12 cellular contexts compared by ENCODE assay signal in genomic region chr13:45501175-45501526, GRCh38. TPM values are rescaled to one million over a fixed set of nuclear protein-coding genes. Genes with fewer than 3 reads are reported as not detected.
DNase-seq lines count a peak whose midpoint lies in the region; FAIRE-seq and TF ChIP-seq lines count a peak whose summit lies in the region.
"Had no signal": no experiment of that assay in that cellular context is flagged by ENCODE, and none has a peak within 500 bp of the region (broad histone marks: within the 10 kb centered on the region; RNA-seq: fewer than 3 reads in every experiment).

No MANE protein-coding gene starts in this region.

- peaks cover 3% of the 10 kb centered on the region for H3K9me3 Mint-ChIP-seq in astrocyte (ENCODE audit: unreplicated experiment)

- TF ChIP-seq CTCF in AG10803 (conservative IDR thresholded peaks at IDR 0.05; ENCODE audit: low read length) (0 out of 2 replicates have a peak, but pooled peaks have one; percentile 0), HEK293 (tag by site-specific recombination; IDR thresholded peaks at IDR 0.05) (no peak), astrocyte (IDR thresholded peaks at IDR 0.05; ENCODE audit: insufficient read depth, low read depth, low read length) (no peak)

- no peak overlapping the region for H3K4me3 ChIP-seq in AG10803 (ENCODE audit: low read length)
- no peak overlapping the region for H3K4me3 ChIP-seq in HEK293 (ENCODE audit: low read depth, low read length)
- peak overlapping the region; percentile 2 for H3K4me3 ChIP-seq in astrocyte (ENCODE audit: insufficient read depth, low read depth, low read length)
- H3K4me3 ChIP-seq in mesenchymal stem cell (ENCODE audit: insufficient read depth in 1 of 2, low read depth in 1 of 2, low read length in 2 of 2): no peak overlapping the region

- H2BK12ac ChIP-seq in mesenchymal stem cell (ENCODE audit: low read length in 2 of 2): no peak overlapping the region

- H3K9ac ChIP-seq in astrocyte (ENCODE audit: low read length): peak overlapping the region; percentile 20
- H3K9ac ChIP-seq in mesenchymal stem cell (ENCODE audit: low read length): no peak overlapping the region
- H3K9ac ChIP-seq: parathyroid adenoma had no signal

- H3K4me1 Mint-ChIP-seq in astrocyte (ENCODE audit: low read depth, unreplicated experiment): peaks cover 10% of the 10 kb centered on the region

- H3K18ac ChIP-seq in mesenchymal stem cell (ENCODE audit: low read depth in 1 of 2, low read length in 2 of 2): no peak overlapping the region

- H3K4me2 ChIP-seq in astrocyte (ENCODE audit: low read length) (peak overlapping the region; percentile 71), mesenchymal stem cell (ENCODE audit: low read length, poor library complexity, severe bottlenecking) (peak overlapping the region; percentile 9)

- POLR2A ChIA-PET in HEK293 (lab: Yijun Ruan, JAX): no interaction called here

- no peak overlapping the region for H3K23ac ChIP-seq in mesenchymal stem cell (ENCODE audit: low read length in 2 of 2)

- peak overlapping the region; percentile 93 for H3K27ac Mint-ChIP-seq in astrocyte (ENCODE audit: unreplicated experiment)

- FAIRE-seq in astrocyte (lab: Jason Lieb, UNC) (no peak), HTR-8/SVneo (lab: Jason Lieb, UNC) (no peak)

- H2BK5ac ChIP-seq in mesenchymal stem cell (ENCODE audit: low read depth, low read length, poor library complexity, severe bottlenecking): no peak overlapping the region

- peaks cover 31% of the 10 kb centered on the region for H3K79me1 ChIP-seq in mesenchymal stem cell (replicated peaks; ENCODE audit: low read length, poor library complexity, severe bottlenecking)

- H3K14ac ChIP-seq in mesenchymal stem cell (ENCODE audit: low read length in 2 of 2): no peak overlapping the region

- no peak overlapping the region for H2BK15ac ChIP-seq in mesenchymal stem cell (ENCODE audit: low read depth, poor library complexity, severe bottlenecking)

- H3K27me3 Mint-ChIP-seq in astrocyte (ENCODE audit: low read depth, unreplicated experiment): no peaks in the 10 kb centered on the region

- H2AFZ ChIP-seq in astrocyte (ENCODE audit: low read depth, low read length): no peak overlapping the region
- no peak overlapping the region for H2AFZ ChIP-seq in mesenchymal stem cell (ENCODE audit: low read depth, low read length)
- H2AFZ ChIP-seq: parathyroid adenoma had no signal

- no peaks in the 10 kb centered on the region; the same call in 1 of the 2 replicates for H3K9me3 ChIP-seq in HEK293 (ENCODE audit: control insufficient read depth, insufficient read depth, low read depth, low read length)
- no peaks in the 10 kb centered on the region for H3K9me3 ChIP-seq in astrocyte (ENCODE audit: insufficient read depth, low read depth, low read length)
- H3K9me3 ChIP-seq in mesenchymal stem cell (ENCODE audit: control insufficient read depth, low read length): no peaks in the 10 kb centered on the region

- no peak overlapping the region for H3K4ac ChIP-seq in mesenchymal stem cell (ENCODE audit: low read depth in 1 of 2, low read length in 2 of 2)

- peaks cover 23% of the 10 kb centered on the region for H3K79me2 ChIP-seq in astrocyte (ENCODE audit: insufficient read depth, low read length)

- CTCF ChIA-PET in HEK293 (lab: Yijun Ruan, JAX): no interaction called here

- no peak overlapping the region for H2AK5ac ChIP-seq in mesenchymal stem cell (ENCODE audit: low read length, severe bottlenecking)

- H3K27ac ChIP-seq in HEK293 (ENCODE audit: extremely low read depth, low read depth, low read length): no peak overlapping the region
- H3K27ac ChIP-seq in astrocyte (ENCODE audit: low read depth, low read length): peak overlapping the region; percentile 90
- peak overlapping the region; percentile 71 for H3K27ac ChIP-seq in mesenchymal stem cell (ENCODE audit: low read length, poor library complexity, severe bottlenecking)
- H3K27ac ChIP-seq: parathyroid adenoma had no signal

- peaks cover 42% of the 10 kb centered on the region for H4K20me1 ChIP-seq in astrocyte (ENCODE audit: insufficient read depth, low read length)

- H3K36me3 ChIP-seq in HEK293 (ENCODE audit: control insufficient read depth in 2 of 2, insufficient read depth in 1 of 2, low read length in 2 of 2) (peaks cover 28 to 46% of the 10 kb centered on the region in 2 experiments), astrocyte (ENCODE audit: insufficient read depth, low read length) (peaks cover 37% of the 10 kb centered on the region), mesenchymal stem cell (ENCODE audit: control insufficient read depth in 1 of 2, insufficient read depth in 2 of 2, low read depth in 1 of 2, low read length in 2 of 2) (peaks cover 28 to 76% of the 10 kb centered on the region in 2 experiments)

- no peak overlapping the region for H4K8ac ChIP-seq in mesenchymal stem cell (ENCODE audit: low read length)

- WGBS in mesenchymal stem cell: no CpG with 5 or more reads among the region's 1 CpG

- no peak overlapping the region for H4K91ac ChIP-seq in mesenchymal stem cell (ENCODE audit: low read length)

- DNase-seq in AG10803 (ENCODE audit: low read depth) (no peak), astrocyte (ENCODE audit: low read depth) (no peak), mesenchymal stem cell (no peak), NCI-H510A (lab: John Stamatoyannopoulos, UW) (no peak), NCI-H510A treated with DMSO at 0.1 percent for 48 hours (lab: John Stamatoyannopoulos, UW) (no peak), HTR-8/SVneo (ENCODE audit: insufficient read length, low spot score) (no peak)
- DNase-seq in activated CD4-positive, alpha-beta T cell treated with anti-CD3 and anti-CD28 coated beads, Interleukin-2, amount 50 U/mL, for 48 hours: no peak
- DNase-seq: activated CD4-positive, CD25-positive, alpha-beta regulatory T cell treated with anti-CD3 and anti-CD28 coated beads, Interleukin-2, amount 50 U/mL, for 72 hours; DND-41; NCI-H1417 had no signal

- H3K27me3 ChIP-seq in astrocyte (ENCODE audit: insufficient read depth, low read length): no peaks in the 10 kb centered on the region
- H3K27me3 ChIP-seq in mesenchymal stem cell (ENCODE audit: control insufficient read depth in 1 of 2, insufficient read depth in 1 of 2, low read length in 2 of 2): no peaks in the 10 kb centered on the region

- no peaks in the 10 kb centered on the region for H3K4me1 ChIP-seq in HEK293 (ENCODE audit: control insufficient read depth, insufficient read depth, low read length)
- peaks cover 25% of the 10 kb centered on the region for H3K4me1 ChIP-seq in astrocyte (ENCODE audit: insufficient read depth, low read length)
- H3K4me1 ChIP-seq in mesenchymal stem cell (ENCODE audit: control insufficient read depth, insufficient read depth, low read depth, low read length): peaks cover 4% of the 10 kb centered on the region
- H3K4me1 ChIP-seq: parathyroid adenoma had no signal

- no peak overlapping the region for H2BK120ac ChIP-seq in mesenchymal stem cell (ENCODE audit: low read depth, low read length)

- no peak overlapping the region for H3K4me3 Mint-ChIP-seq in astrocyte (ENCODE audit: unreplicated experiment)

- H3K36me3 Mint-ChIP-seq in astrocyte (ENCODE audit: low read depth, unreplicated experiment): peaks cover 30% of the 10 kb centered on the region

TF ChIP-seq in HEK293, 187 proteins besides CTCF, POLR2A, EP300 and RAD21:
- TF ChIP-seq, protein P1, sequence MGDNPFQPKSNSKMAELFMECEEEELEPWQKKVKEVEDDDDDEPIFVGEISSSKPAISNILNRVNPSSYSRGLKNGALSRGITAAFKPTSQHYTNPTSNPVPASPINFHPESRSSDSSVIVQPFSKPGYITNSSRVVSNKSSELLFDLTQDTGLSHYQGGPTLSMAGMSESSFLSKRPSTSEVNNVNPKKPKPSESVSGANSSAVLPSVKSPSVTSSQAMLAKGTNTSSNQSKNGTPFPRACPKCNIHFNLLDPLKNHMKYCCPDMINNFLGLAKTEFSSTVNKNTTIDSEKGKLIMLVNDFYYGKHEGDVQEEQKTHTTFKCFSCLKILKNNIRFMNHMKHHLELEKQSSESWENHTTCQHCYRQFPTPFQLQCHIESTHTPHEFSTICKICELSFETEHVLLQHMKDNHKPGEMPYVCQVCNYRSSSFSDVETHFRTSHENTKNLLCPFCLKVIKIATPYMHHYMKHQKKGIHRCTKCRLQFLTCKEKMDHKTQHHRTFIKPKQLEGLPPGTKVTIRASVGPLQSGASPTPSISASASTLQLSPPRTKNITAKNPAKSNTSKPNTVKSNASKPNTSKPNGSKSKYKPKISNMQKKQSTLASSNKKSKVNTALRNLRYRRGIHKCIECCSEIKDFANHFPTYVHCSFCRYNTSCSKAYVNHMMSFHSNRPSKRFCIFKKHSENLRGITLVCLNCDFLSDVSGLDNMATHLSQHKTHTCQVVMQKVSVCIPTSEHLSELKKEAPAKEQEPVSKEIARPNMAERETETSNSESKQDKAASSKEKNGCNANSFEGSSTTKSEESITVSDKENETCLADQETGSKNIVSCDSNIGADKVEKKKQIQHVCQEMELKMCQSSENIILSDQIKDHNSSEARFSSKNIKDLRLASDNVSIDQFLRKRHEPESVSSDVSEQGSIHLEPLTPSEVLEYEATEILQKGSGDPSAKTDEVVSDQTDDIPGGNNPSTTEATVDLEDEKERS (tag by site-specific recombination; IDR thresholded peaks at IDR 0.05): no peak
- TF ChIP-seq ZEB2 (tag by site-specific recombination; IDR thresholded peaks at IDR 0.05): 0 out of 2 replicates have a peak, but pooled peaks have one; percentile 2

RNA-seq across cellular contexts. Expression of gene COG3, which starts 36.4 kb away (rescaled TPM):
- total RNA-seq in astrocyte: 23.9 and 24.9 TPM in 2 replicates
- 19.8 TPM for polyA plus RNA-seq in mesenchymal stem cell (2013, experiment 1 of 2)
- polyA plus RNA-seq in mesenchymal stem cell (2013, experiment 2 of 2): 24.8 TPM
